Comparison of ENCODE assay signal across 1 cellular context in the genomic region with DNA sequence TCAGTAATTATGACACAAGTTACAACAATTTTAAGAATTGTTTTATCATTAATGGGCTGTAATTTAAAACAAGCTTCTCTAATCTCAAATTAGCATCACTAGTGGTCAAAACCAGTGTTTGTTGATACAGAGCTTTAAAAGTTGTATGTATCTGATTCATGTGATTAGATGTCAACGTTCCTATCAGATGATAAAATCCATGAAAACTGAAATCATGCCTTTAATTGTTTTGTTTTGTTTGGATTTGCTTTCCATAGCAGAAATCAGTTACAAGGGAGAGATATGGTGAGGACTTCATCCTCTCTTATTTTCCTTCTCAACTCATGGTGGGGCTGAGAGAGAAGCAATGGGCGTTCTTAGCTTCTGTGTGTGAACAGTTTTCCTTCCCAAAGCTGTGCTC.
TF ChIP-seq lines count a peak whose summit lies in the region.

No MANE protein-coding gene starts in this region.

TF ChIP-seq in IMR-90, 13 proteins besides CTCF, POLR2A, EP300 and RAD21:
- no peak for TF ChIP-seq BHLHE40 (IDR thresholded peaks at IDR 0.05; ENCODE audit: low read depth, low read length)
- no peak for TF ChIP-seq CEBPB (IDR thresholded peaks at IDR 0.05; ENCODE audit: low read depth, low read length)
- no peak for TF ChIP-seq RCOR1 (IDR thresholded peaks at IDR 0.05; ENCODE audit: insufficient replicate concordance, low read length)
- no peak for TF ChIP-seq MAZ (IDR thresholded peaks at IDR 0.05; ENCODE audit: borderline replicate concordance, low read depth, low read length)
TF ChIP-seq in IMR-90: peak in this region for 0.
